ENCODE assay signal across 26 cellular contexts in the genomic region with DNA sequence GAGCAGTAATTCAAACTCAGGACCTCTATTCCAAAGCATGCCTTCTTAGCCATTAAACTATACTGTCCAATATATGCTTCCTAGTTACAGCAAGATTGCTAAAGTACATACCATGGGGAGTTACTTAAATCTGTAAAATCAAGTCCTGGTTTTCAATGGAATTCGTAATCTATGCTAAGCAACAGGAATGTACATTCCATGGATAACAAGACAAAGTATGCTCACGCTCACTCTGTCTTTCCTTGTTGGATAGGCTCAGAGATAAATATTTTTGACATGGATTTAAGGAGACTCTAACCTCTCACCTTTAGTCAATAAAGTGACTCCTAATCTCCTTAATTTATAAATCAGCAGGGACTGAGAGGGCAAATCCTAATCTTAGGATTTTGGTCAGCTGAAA.
"Had no signal": no experiment of that assay in that cellular context is flagged by ENCODE, and none has a peak within 500 bp of the region (broad histone marks: within the 10 kb centered on the region; RNA-seq: fewer than 3 reads in every experiment).

No MANE protein-coding gene starts in this region.

- DNase-seq: activated CD4-positive, alpha-beta T cell treated with anti-CD3 and anti-CD28 coated beads for 4 hours; activated CD8-positive, alpha-beta memory T cell treated with anti-CD3 and anti-CD28 coated beads, Interleukin-2, amount 50 U/mL, for 4 hours; activated CD8-positive, alpha-beta T cell treated with anti-CD3 and anti-CD28 coated beads for 36 hours; activated gamma-delta T cell treated with Interleukin-2 at 50 U/mL for 16 hours; activated naive CD4-positive, alpha-beta T cell treated with anti-CD3 and anti-CD28 coated beads, Interleukin-2, amount 50 U/mL, for 16 hours; activated naive CD8-positive, alpha-beta T cell treated with anti-CD3 and anti-CD28 coated beads, Interleukin-2, amount 10 ng/mL, durations not matched to agents 7 days and 5 days; activated T-cell treated with anti-CD3 and anti-CD28 coated beads, Interleukin-2, amount 50 U/mL, for 72 hours; amygdala; brain microvascular endothelial cell; Karpas-422; MM.1S; NCI-H1105 treated with DMSO at 0.1 percent for 48 hours; NCI-H1436 treated with DMSO at 0.1 percent for 48 hours; NCI-H187; NCI-H2081; NCI-H446; NCI-H524 treated with DMSO at 0.1 percent for 48 hours; Peyer's patch; Right ventricle myocardium superior; SJCRH30; SW 1271 had no signal

- H3K4me1 ChIP-seq: Peyer's patch, SJCRH30 had no signal

- ATAC-seq: activated CD4-positive, CD25-positive, alpha-beta regulatory T cell treated with anti-CD3 and anti-CD28 coated beads, Interleukin-2, amount 50 U/mL, for 24 hours; activated CD8-positive, alpha-beta T cell treated with anti-CD3 and anti-CD28 coated beads for 36 hours; activated T-cell treated with anti-CD3 and anti-CD28 coated beads, Interleukin-2, amount 50 U/mL, for 72 hours; K562; SK-N-SH treated with all-trans-retinoic acid at 6 μM for 48 hours had no signal

- H3K36me3 ChIP-seq: brain microvascular endothelial cell, cardiac muscle cell, Peyer's patch, SJCRH30 had no signal

- H3K27ac ChIP-seq: brain microvascular endothelial cell, cardiac muscle cell, Peyer's patch, RWPE1, SJCRH30 had no signal

- H3K9me3 ChIP-seq: Peyer's patch, SJCRH30 had no signal

- H3K4me3 ChIP-seq: cardiac muscle cell, K562, Peyer's patch, SJCRH30 had no signal

- H3K27me3 ChIP-seq: brain microvascular endothelial cell, cardiac muscle cell, Peyer's patch, SJCRH30 had no signal

- FAIRE-seq: K562 had no signal
